ENCODE assay signal across 10 cellular contexts in genomic region chr3:22685598-22685997, GRCh38.
DNase-seq lines count a peak whose midpoint lies in the region; ATAC-seq and TF ChIP-seq lines count a peak whose summit lies in the region.
"Had no signal": no experiment of that assay in that cellular context is flagged by ENCODE, and none has a peak within 500 bp of the region (broad histone marks: within the 10 kb centered on the region; RNA-seq: fewer than 3 reads in every experiment).

No MANE protein-coding gene starts in this region.

- ATAC-seq in HG02678 (IDR thresholded peaks at IDR 0.05; ENCODE audit: unreplicated experiment): no peak
- ATAC-seq: naive thymus-derived CD8-positive, alpha-beta T cell had no signal

- WGBS in mammary epithelial cell (ENCODE audit: low coverage, missing lambda C conversion rate): 6% methylated on average over 2 of the region's 2 CpGs

- no peak overlapping the region for H2AFZ ChIP-seq in mammary epithelial cell (ENCODE audit: low read depth, low read length)

- H4K20me1 ChIP-seq in mammary epithelial cell (ENCODE audit: insufficient read depth, low read length): no peaks in the 10 kb centered on the region

- no peak overlapping the region for H3K9ac ChIP-seq in mammary epithelial cell (ENCODE audit: insufficient read depth, low read length)

- no peaks in the 10 kb centered on the region for H3K4me1 ChIP-seq in mammary epithelial cell (ENCODE audit: insufficient read depth, low read length)
- H3K4me1 ChIP-seq: tibial nerve had no signal

- H3K27ac ChIP-seq in mammary epithelial cell (ENCODE audit: insufficient read depth, low read depth, low read length): no peak overlapping the region
- H3K27ac ChIP-seq: tibial nerve had no signal

- DNase-seq in DMS53 (lab: John Stamatoyannopoulos, UW): peak; percentile 8
- DNase-seq in DMS53 treated with DMSO at 0.1 percent for 48 hours (lab: John Stamatoyannopoulos, UW; ENCODE audit: unreplicated experiment): no peak
- DNase-seq in NAMALWA (ENCODE audit: low spot score): peak; percentile 24
- DNase-seq in mammary epithelial cell: peak; percentile 34
- no peak for DNase-seq in retinal pigment epithelial cell (ENCODE audit: low read depth)
- DNase-seq in NCI-H1930 (lab: John Stamatoyannopoulos, UW): no peak
- no peak for DNase-seq in NCI-H146 treated with DMSO at 0.1 percent for 48 hours (lab: John Stamatoyannopoulos, UW; ENCODE audit: unreplicated experiment)
- DNase-seq: naive thymus-derived CD8-positive, alpha-beta T cell had no signal

- TF ChIP-seq CTCF in mammary epithelial cell (conservative IDR thresholded peaks at IDR 0.05 in 1 of 2, IDR thresholded peaks at IDR 0.05 in 1 of 2; ENCODE audit: extremely low read depth in 1 of 2, insufficient read depth in 1 of 2, low read depth in 1 of 2, low read length in 2 of 2) (peak; percentile 61 to 80), retinal pigment epithelial cell (conservative IDR thresholded peaks at IDR 0.05; ENCODE audit: low read depth, low read length) (peak; percentile 53)

- H3K79me2 ChIP-seq in mammary epithelial cell (ENCODE audit: insufficient read depth, low read length): no peaks in the 10 kb centered on the region

- no peak overlapping the region for H3K4me2 ChIP-seq in mammary epithelial cell (ENCODE audit: insufficient read depth, low read depth, low read length)

- no peaks in the 10 kb centered on the region for H3K36me3 ChIP-seq in mammary epithelial cell (ENCODE audit: insufficient read depth, low read length)
- H3K36me3 ChIP-seq: tibial nerve had no signal

- intact Hi-C loops in mammary epithelial cell (cut with micrococcal nuclease): loop anchor here (1.0 to 10.0 kb wide), 5 partner anchors 117 to 601 kb away; no protein-coding TSS in a partner anchor

- CTCF ChIA-PET in mammary epithelial cell (lab: Charles Lee; ENCODE audit: low non-redundant PET): no interaction called here

- BruUV-seq in mammary epithelial cell (replicated peaks; lab: Mats Ljungman, UMichigan): no TSS peak

- no peaks in the 10 kb centered on the region for H3K27me3 ChIP-seq in mammary epithelial cell (ENCODE audit: insufficient read depth, low read length)
- H3K27me3 ChIP-seq: tibial nerve had no signal

- H3K9me3 ChIP-seq in mammary epithelial cell (replicated peaks; ENCODE audit: insufficient read depth, low read length): no peaks in the 10 kb centered on the region
- H3K9me3 ChIP-seq: tibial nerve had no signal

- no peak overlapping the region for H3K4me3 ChIP-seq in mammary epithelial cell (replicated peaks in 1 of 3; ENCODE audit: insufficient read depth in 1 of 3, low read depth in 2 of 3, low read length in 3 of 3)
- no peak overlapping the region for H3K4me3 ChIP-seq in retinal pigment epithelial cell (ENCODE audit: low read length)
- H3K4me3 ChIP-seq: tibial nerve had no signal

- dilution Hi-C loops in mammary epithelial cell (cut with HindIII; ENCODE audit: low sequenced_read_pairs): no loop called here

- in situ Hi-C loops in mammary epithelial cell (cut with MboI; ENCODE audit: low sequenced_read_pairs in 2 of 2): no loop called here

Comparison
In these comparisons a context has a peak if more than half of its experiments do, and no peak if none do; other contexts are left out.
1. DNase-seq: peak in DMS53 (single experiment), NAMALWA (single experiment) and mammary epithelial cell (single experiment); none in DMS53 treated with DMSO at 0.1 percent for 48 hours (single experiment), retinal pigment epithelial cell (single experiment), NCI-H1930 (0 of 2) and NCI-H146 treated with DMSO at 0.1 percent for 48 hours (single experiment).